Comparison of ENCODE assay signal across 34 cellular contexts in genomic region chrX:154968353-154968752, GRCh38.
"Had no signal": no experiment of that assay in that cellular context is flagged by ENCODE, and none has a peak within 500 bp of the region (broad histone marks: within the 10 kb centered on the region; RNA-seq: fewer than 3 reads in every experiment).

No MANE protein-coding gene starts in this region.

- H3K4me2 ChIP-seq: KMS-11 had no signal

- H3K4me3 ChIP-seq: MG63 had no signal

- DNase-seq: Karpas-422, Kasumi-1, MG63, MM.1S, NCI-H1048, NCI-H1092, NCI-H1092 treated with DMSO at 0.1 percent for 48 hours, NCI-H1105, NCI-H1105 treated with DMSO at 0.1 percent for 48 hours, NCI-H1417, NCI-H1417 treated with DMSO at 0.1 percent for 48 hours, NCI-H1436, NCI-H1436 treated with DMSO at 0.1 percent for 48 hours, NCI-H146, NCI-H1694, NCI-H1694 treated with DMSO at 0.1 percent for 48 hours, NCI-H187, NCI-H187 treated with DMSO at 0.1 percent for 48 hours, NCI-H1930, NCI-H2029, NCI-H2029 treated with DMSO at 0.1 percent for 48 hours, NCI-H2081, NCI-H2081 treated with DMSO at 0.1 percent for 48 hours, NCI-H2107, NCI-H2171, NCI-H2171 treated with DMSO at 0.1 percent for 48 hours, NCI-H2227 treated with DMSO at 0.1 percent for 48 hours, NCI-H226, NCI-H345, NCI-H446, NCI-H446 treated with DMSO at 0.1 percent for 48 hours, NCI-H510A, NCI-H510A treated with DMSO at 0.1 percent for 48 hours had no signal

- H3K9ac ChIP-seq: KMS-11 had no signal

- H3K9me3 ChIP-seq: MG63 had no signal

- H3K27ac ChIP-seq: KMS-11 had no signal

- H3K36me3 ChIP-seq: MG63 had no signal

- H3K27me3 ChIP-seq: MG63 had no signal
